In genomic region chr15:92606126-92606835, GRCh38 we compare ENCODE assay signal across 19 cellular contexts. TPM values are rescaled to one million over a fixed set of nuclear protein-coding genes. Genes with fewer than 3 reads are reported as not detected.
DNase-seq lines count a peak whose midpoint lies in the region; ATAC-seq and TF ChIP-seq lines count a peak whose summit lies in the region.
"Had no signal": no experiment of that assay in that cellular context is flagged by ENCODE, and none has a peak within 500 bp of the region (broad histone marks: within the 10 kb centered on the region; RNA-seq: fewer than 3 reads in every experiment).

No MANE protein-coding gene starts in this region.

- POLR2A ChIA-PET in Caco-2 (lab: Charles Lee) = no interaction called here
- POLR2A ChIA-PET in naive thymus-derived CD8-positive, alpha-beta T cell (lab: Charles Lee) = no interaction called here

- BruUV-seq in Caco-2 (replicated peaks; lab: Mats Ljungman, UMichigan) = no TSS peak

- peaks cover 12% of the 10 kb centered on the region for H3K9me3 Mint-ChIP-seq in Caco-2 (ENCODE audit: unreplicated experiment)
- H3K9me3 Mint-ChIP-seq in naive thymus-derived CD8-positive, alpha-beta T cell = peaks cover 0 to 7% (median 0%) of the 10 kb centered on the region in 9 donors

- H3K4me1 ChIP-seq in Caco-2 = no peaks in the 10 kb centered on the region
- H3K4me1 ChIP-seq: BLaER1 treated with 17β-estradiol and CSF1 and Interleukin-3, amounts not matched to agents 10 nM and 100 nM; HAP-1 had no signal

- DNase-seq in DMS53 (lab: John Stamatoyannopoulos, UW) (peak; percentile 45), DMS53 treated with DMSO at 0.1 percent for 48 hours (lab: John Stamatoyannopoulos, UW; ENCODE audit: unreplicated experiment) (no peak), Caco-2 (no peak), NCI-H510A treated with DMSO at 0.1 percent for 48 hours (lab: John Stamatoyannopoulos, UW) (peak; percentile 55), myocyte (ENCODE audit: low read depth) (peak; percentile 43), NCI-H526 treated with DMSO at 0.1 percent for 48 hours (lab: John Stamatoyannopoulos, UW) (no peak)
- DNase-seq in naive thymus-derived CD8-positive, alpha-beta T cell = no peak
- DNase-seq: DMS 273 treated with DMSO at 0.1 percent for 48 hours, EL, MG63, NCI-H1092 treated with DMSO at 0.1 percent for 48 hours, NCI-H1694, NCI-H446, PC-3, SHP77 had no signal

- no peak for TF ChIP-seq CTCF in Caco-2 (IDR thresholded peaks at IDR 0.05; ENCODE audit: insufficient read depth in 1 of 2, low read depth in 1 of 2, low read length in 1 of 2, severe bottlenecking in 1 of 2, unreplicated experiment in 1 of 2)

- H3K4me3 Mint-ChIP-seq in Caco-2 (ENCODE audit: unreplicated experiment) = no peak overlapping the region
- H3K4me3 Mint-ChIP-seq in naive thymus-derived CD8-positive, alpha-beta T cell = no peak overlapping the region

- H3K4me3 ChIP-seq in Caco-2 (ENCODE audit: low read depth, low read length) = no peak overlapping the region
- H3K4me3 ChIP-seq: BLaER1 treated with 17β-estradiol and CSF1 and Interleukin-3, amounts not matched to agents 10 nM and 100 nM; HAP-1; MG63 had no signal

- H3K27me3 ChIP-seq in Caco-2 (replicated peaks; ENCODE audit: control insufficient read depth, insufficient read depth, low read length) = no peaks in the 10 kb centered on the region
- H3K27me3 ChIP-seq: BLaER1 treated with 17β-estradiol and CSF1 and Interleukin-3, amounts not matched to agents 10 nM and 100 nM; MG63 had no signal

- H3K9me3 ChIP-seq in Caco-2 = no peaks in the 10 kb centered on the region
- H3K9me3 ChIP-seq: HAP-1, MG63 had no signal

- CTCF ChIA-PET in Caco-2 (lab: Charles Lee) = no interaction called here

- peaks cover 28% of the 10 kb centered on the region for H3K36me3 Mint-ChIP-seq in Caco-2 (ENCODE audit: insufficient read depth, unreplicated experiment)
- no peaks in the 10 kb centered on the region for H3K36me3 Mint-ChIP-seq in naive thymus-derived CD8-positive, alpha-beta T cell

- H3K4me1 Mint-ChIP-seq in Caco-2 (ENCODE audit: low read depth, unreplicated experiment) = peaks cover 15% of the 10 kb centered on the region
- peaks cover 0 to 2% (median 0%) of the 10 kb centered on the region in 4 donors for H3K4me1 Mint-ChIP-seq in naive thymus-derived CD8-positive, alpha-beta T cell

- H3K27ac Mint-ChIP-seq in Caco-2 (ENCODE audit: unreplicated experiment) = peak overlapping the region; percentile 36
- no peak overlapping the region for H3K27ac Mint-ChIP-seq in naive thymus-derived CD8-positive, alpha-beta T cell

- ATAC-seq in naive thymus-derived CD8-positive, alpha-beta T cell = no peak
- no peak for ATAC-seq in GM18520 (IDR thresholded peaks at IDR 0.05; ENCODE audit: unreplicated experiment)
- ATAC-seq: PC-3, SK-N-SH treated with all-trans-retinoic acid at 6 μM for 48 hours had no signal

- H3K27me3 Mint-ChIP-seq in Caco-2 (ENCODE audit: insufficient read depth, unreplicated experiment) = no peaks in the 10 kb centered on the region
- H3K27me3 Mint-ChIP-seq in naive thymus-derived CD8-positive, alpha-beta T cell = peaks cover 0 to 28% (median 7%) of the 10 kb centered on the region in 5 donors

- H3K36me3 ChIP-seq in Caco-2 (ENCODE audit: control insufficient read depth, insufficient read depth, low read length) = no peaks in the 10 kb centered on the region
- H3K36me3 ChIP-seq: BLaER1 treated with 17β-estradiol and CSF1 and Interleukin-3, amounts not matched to agents 10 nM and 100 nM; HAP-1; MG63 had no signal

- intact Hi-C loops in Caco-2 (cut with micrococcal nuclease; ENCODE audit: unreplicated experiment) = no loop called here

RNA-seq across cellular contexts. Expression of gene FAM174B, which starts 49.3 kb away (rescaled TPM):
- 79.4 and 87.5 TPM in 2 replicates for total RNA-seq in Caco-2 (2022)
- total RNA-seq in myocyte = 12.5 and 16.4 TPM in 2 replicates
- 13.1 TPM for polyA plus RNA-seq in myocyte (2012)
- total RNA-seq in naive thymus-derived CD8-positive, alpha-beta T cell = 10 to 100 TPM in 1 of 2 experiments, 1 to 10 TPM in 1; 9.2 to 10.9 TPM
- polyA plus RNA-seq in naive thymus-derived CD8-positive, alpha-beta T cell = 1 to 10 TPM; 3.5 to 6.0 (median 5.9) TPM

Comparison
In these comparisons a context has a peak if more than half of its experiments do, and no peak if none do; other contexts are left out.
1. DNase-seq: peak in DMS53 (single experiment), NCI-H510A treated with DMSO at 0.1 percent for 48 hours (single experiment) and myocyte (single experiment); none in DMS53 treated with DMSO at 0.1 percent for 48 hours (single experiment), Caco-2 (0 of 2), naive thymus-derived CD8-positive, alpha-beta T cell (0 of 10) and NCI-H526 treated with DMSO at 0.1 percent for 48 hours (single experiment).